ENCODE assay signal across 9 cellular contexts in genomic region chr14:65156568-65157366, GRCh38. TPM values are rescaled to one million over a fixed set of nuclear protein-coding genes. Genes with fewer than 3 reads are reported as not detected.
A peak's percentile ranks its signal among the peaks of the same experiment; 100 is the strongest.
DNase-seq lines count a peak whose midpoint lies in the region; ATAC-seq and TF ChIP-seq lines count a peak whose summit lies in the region.
"Had no signal": no experiment of that assay in that cellular context is flagged by ENCODE, and none has a peak within 500 bp of the region (broad histone marks: within the 10 kb centered on the region; RNA-seq: fewer than 3 reads in every experiment).

No MANE protein-coding gene starts in this region.

- 24 to 37% methylated on average over 11 to 15 of the region's 15 CpGs for WGBS in lower leg skin, 2 donors

- peak; percentile 55 for ATAC-seq in GM18870 (IDR thresholded peaks at IDR 0.05; ENCODE audit: unreplicated experiment)
- peak; percentile 55 for ATAC-seq in HG03045 (IDR thresholded peaks at IDR 0.05; ENCODE audit: unreplicated experiment)
- ATAC-seq: Panc1 had no signal

- no peak overlapping the region for H3K4me3 ChIP-seq in lower leg skin (ENCODE audit: low read depth, poor library complexity, severe bottlenecking)
- no peak overlapping the region for H3K4me3 ChIP-seq in CD4-positive, alpha-beta memory T cell (ENCODE audit: low read length in 2 of 2)

- DNase-seq in amniotic stem cell (lab: John Stamatoyannopoulos, UW) (peak; percentile 35), lower leg skin (ENCODE audit: low spot score in 2 of 2) (peak; percentile 39 to 86), T-helper 1 cell (no peak), NK-92 (lab: John Stamatoyannopoulos, UW; ENCODE audit: unreplicated experiment) (no peak)
- no peak for DNase-seq in CD4-positive, alpha-beta memory T cell
- DNase-seq in activated CD4-positive, alpha-beta T cell treated with anti-CD3 and anti-CD28 coated beads for 48 hours: no peak

- H3K27ac ChIP-seq in CD4-positive, alpha-beta memory T cell (ENCODE audit: low read depth, low read length): no peak overlapping the region

- H3K4me3 Mint-ChIP-seq in CD4-positive, alpha-beta memory T cell: no peak overlapping the region

- H3K9me3 ChIP-seq in CD4-positive, alpha-beta memory T cell (ENCODE audit: control insufficient read depth in 1 of 2, low read length in 2 of 2): no peaks in the 10 kb centered on the region

- no peaks in the 10 kb centered on the region for H3K27me3 ChIP-seq in CD4-positive, alpha-beta memory T cell (ENCODE audit: insufficient read depth, low read length)

- H3K9me3 Mint-ChIP-seq in CD4-positive, alpha-beta memory T cell: peaks cover 0 to 2% (median 0%) of the 10 kb centered on the region in 8 donors

- H3K4me1 Mint-ChIP-seq in CD4-positive, alpha-beta memory T cell: no peaks in the 10 kb centered on the region

- POLR2A ChIA-PET in CD4-positive, alpha-beta memory T cell (lab: Charles Lee; ENCODE audit: partially characterized antibody): no interaction called here

- no peaks in the 10 kb centered on the region for H3K27me3 Mint-ChIP-seq in CD4-positive, alpha-beta memory T cell

- no peak for TF ChIP-seq POLR2A in lower leg skin (IDR thresholded peaks at IDR 0.05)

- CTCF ChIA-PET in CD4-positive, alpha-beta memory T cell (lab: Charles Lee; ENCODE audit: partially characterized antibody): interaction anchor here (0.7 to 2.2 kb wide), 2 partner anchors 8 to 335 kb away, joined by 3 to 6 read pairs; no protein-coding TSS in a partner anchor

- TF ChIP-seq CTCF in lower leg skin (IDR thresholded peaks at IDR 0.05): no peak

- intact Hi-C loops in lower leg skin (cut with DNase I; ENCODE audit: low total_unique reads): no loop called here
- intact Hi-C loops in CD4-positive, alpha-beta memory T cell (cut with micrococcal nuclease): no loop called here

- no peak overlapping the region for H3K27ac Mint-ChIP-seq in CD4-positive, alpha-beta memory T cell

- H3K36me3 Mint-ChIP-seq in CD4-positive, alpha-beta memory T cell: no peaks in the 10 kb centered on the region

- no peaks in the 10 kb centered on the region for H3K4me1 ChIP-seq in CD4-positive, alpha-beta memory T cell (ENCODE audit: insufficient read depth, low read length)

- H3K36me3 ChIP-seq in CD4-positive, alpha-beta memory T cell (ENCODE audit: insufficient read depth, low read length): no peaks in the 10 kb centered on the region

RNA-seq across cellular contexts. Expression of gene MAX, which starts 54.5 kb away (rescaled TPM):
- 100 to 1,000 TPM in 1 of 4 donors, 10 to 100 TPM in 3; 61.0 to 126 (median 65.6) TPM for total RNA-seq in lower leg skin
- 100 to 1,000 TPM; 188 to 212 TPM for total RNA-seq in CD4-positive, alpha-beta memory T cell
- polyA plus RNA-seq in CD4-positive, alpha-beta memory T cell: 100 to 1,000 TPM; 162 to 174 TPM

Comparison
In these comparisons a context has a peak if more than half of its experiments do, and no peak if none do; other contexts are left out.
1. DNase-seq: peak in amniotic stem cell (single experiment) and lower leg skin (2 of 2); none in T-helper 1 cell (0 of 5), CD4-positive, alpha-beta memory T cell (0 of 5), activated CD4-positive, alpha-beta T cell treated with anti-CD3 and anti-CD28 coated beads for 48 hours (single experiment) and NK-92 (single experiment).